Comparison of ENCODE assay signal across 8 cellular contexts in the genomic region with DNA sequence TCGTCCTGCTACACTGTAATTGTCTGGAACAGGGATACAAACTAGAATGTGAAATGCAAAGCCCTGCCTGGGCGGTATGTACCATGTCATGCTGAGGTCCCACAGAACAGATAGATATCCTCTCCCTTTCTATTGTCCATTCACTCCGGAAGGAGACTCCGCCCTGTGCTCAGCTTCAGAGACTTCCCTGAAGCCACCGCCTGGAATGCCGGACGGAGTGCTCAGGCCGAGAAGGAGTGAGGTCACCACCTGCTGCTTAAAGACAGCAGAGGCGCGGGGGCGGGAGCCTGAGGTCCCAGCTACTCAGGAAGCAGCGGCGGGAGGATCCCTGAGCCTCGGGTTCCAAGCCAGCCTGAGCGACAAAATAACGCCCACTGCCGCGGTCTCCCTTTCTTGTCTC. TPM values are rescaled to one million over a fixed set of nuclear protein-coding genes. Genes with fewer than 3 reads are reported as not detected.
DNase-seq lines count a peak whose midpoint lies in the region; ATAC-seq, FAIRE-seq and TF ChIP-seq lines count a peak whose summit lies in the region.

No MANE protein-coding gene starts in this region.

- no peaks in the 10 kb centered on the region for H3K27me3 Mint-ChIP-seq in activated CD4-positive, alpha-beta T cell treated with anti-CD3 and anti-CD28 coated beads for 36 hours

- POLR2A ChIA-PET in activated CD4-positive, alpha-beta T cell treated with anti-CD3 and anti-CD28 coated beads for 36 hours (lab: Charles Lee), result no interaction called here

- no peak for TF ChIP-seq CTCF in gastrocnemius medialis (IDR thresholded peaks at IDR 0.05 in 4 of 5, conservative IDR thresholded peaks at IDR 0.05 in 1 of 5)

- ATAC-seq in activated CD4-positive, alpha-beta T cell treated with anti-CD3 and anti-CD28 coated beads for 36 hours, result no peak
- peak; percentile 46 to 59 for ATAC-seq in gastrocnemius medialis
- ATAC-seq in GM21737 (IDR thresholded peaks at IDR 0.05; ENCODE audit: unreplicated experiment), result no peak

- FAIRE-seq in HTR-8/SVneo (lab: Jason Lieb, UNC), result no peak

- peaks cover 24% of the 10 kb centered on the region for H3K4me1 Mint-ChIP-seq in activated CD4-positive, alpha-beta T cell treated with anti-CD3 and anti-CD28 coated beads for 36 hours

- CTCF ChIA-PET in activated CD4-positive, alpha-beta T cell treated with anti-CD3 and anti-CD28 coated beads for 36 hours (lab: Charles Lee), result no interaction called here

- H3K9ac ChIP-seq in iPS-15b (ENCODE audit: low read depth, low read length), result no peak overlapping the region

- peak; percentile 39 for DNase-seq in activated CD4-positive, alpha-beta T cell treated with anti-CD3 and anti-CD28 coated beads for 36 hours
- DNase-seq in activated CD4-positive, alpha-beta T cell treated with anti-CD3 and anti-CD28 coated beads, Interleukin-2, amount 50 U/mL, for 1 hour, result no peak
- DNase-seq in astrocyte of the hippocampus (ENCODE audit: low read depth, low spot score), result peak; percentile 5
- DNase-seq in gastrocnemius medialis, result peak; percentile 15 to 52
- DNase-seq in HTR-8/SVneo (ENCODE audit: insufficient read length, low spot score), result no peak
- no peak for DNase-seq in NCI-H187 (lab: John Stamatoyannopoulos, UW)

- H3K27ac Mint-ChIP-seq in activated CD4-positive, alpha-beta T cell treated with anti-CD3 and anti-CD28 coated beads for 36 hours, result peak overlapping the region; percentile 89

- peak overlapping the region; percentile 26 for H3K4me3 ChIP-seq in iPS-15b (ENCODE audit: low read depth, low read length)
- H3K4me3 ChIP-seq in gastrocnemius medialis, result peak overlapping the region; percentile 72 to 95 (median 78)

- intact Hi-C loops in activated CD4-positive, alpha-beta T cell treated with anti-CD3 and anti-CD28 coated beads for 36 hours (cut with DNase I, micrococcal nuclease), result loop anchor here (1.0 to 2.0 kb wide), 19 partner anchors 45 to 660 kb away; a partner anchor contains a TSS
- intact Hi-C loops in gastrocnemius medialis (cut with DNase I; ENCODE audit: low total_unique reads), result loop anchor here (1.0 to 10.0 kb wide), 4 partner anchors 43 to 491 kb away; a partner anchor contains a TSS

- in situ Hi-C loops in gastrocnemius medialis (cut with MboI; ENCODE audit: low sequenced_read_pairs in 4 of 4), result loop anchor here in 2 of 4 donors (25.0 kb wide), 1 partner anchor 473 kb away; a partner anchor contains a TSS

- H3K36me3 Mint-ChIP-seq in activated CD4-positive, alpha-beta T cell treated with anti-CD3 and anti-CD28 coated beads for 36 hours (ENCODE audit: low read depth), result peaks cover 15% of the 10 kb centered on the region

- TF ChIP-seq POLR2A in gastrocnemius medialis (IDR thresholded peaks at IDR 0.05), result no peak

- no peaks in the 10 kb centered on the region for H3K36me3 ChIP-seq in iPS-15b (ENCODE audit: control insufficient read depth, insufficient read depth, low read length)
- no peaks in the 10 kb centered on the region for H3K36me3 ChIP-seq in gastrocnemius medialis

- H3K27ac ChIP-seq in gastrocnemius medialis, result peak overlapping the region; percentile 73 to 85 (median 80)

- peak overlapping the region; percentile 88 for H3K4me3 Mint-ChIP-seq in activated CD4-positive, alpha-beta T cell treated with anti-CD3 and anti-CD28 coated beads for 36 hours

- H3K9me3 Mint-ChIP-seq in activated CD4-positive, alpha-beta T cell treated with anti-CD3 and anti-CD28 coated beads for 36 hours (ENCODE audit: low read depth), result no peaks in the 10 kb centered on the region

- no peaks in the 10 kb centered on the region for H3K4me1 ChIP-seq in iPS-15b (ENCODE audit: control insufficient read depth, insufficient read depth, low read length)
- H3K4me1 ChIP-seq in gastrocnemius medialis, result peaks cover 3 to 10% of the 10 kb centered on the region in 2 donors

- H3K9me3 ChIP-seq in iPS-15b (ENCODE audit: control insufficient read depth, insufficient read depth, low read length) (no peaks in the 10 kb centered on the region), gastrocnemius medialis (no peaks in the 10 kb centered on the region)

- peaks cover 3% of the 10 kb centered on the region for H3K27me3 ChIP-seq in iPS-15b (ENCODE audit: control insufficient read depth, insufficient read depth, low read length)
- H3K27me3 ChIP-seq in gastrocnemius medialis, result no peaks in the 10 kb centered on the region

RNA-seq across cellular contexts. Expression of a gene that starts 0.9 kb away (rescaled TPM):
- total RNA-seq in activated CD4-positive, alpha-beta T cell treated with anti-CD3 and anti-CD28 coated beads for 36 hours, result 10 to 100 TPM; 20.6 to 22.9 TPM
- total RNA-seq in gastrocnemius medialis, result 1 to 10 TPM; 1.7 to 4.0 (median 2.5) TPM

RNA-seq across cellular contexts. Expression of a gene that starts 50.9 kb away (rescaled TPM):
- total RNA-seq in activated CD4-positive, alpha-beta T cell treated with anti-CD3 and anti-CD28 coated beads for 36 hours, result 10 to 100 TPM; 10.6 to 14.3 TPM
- 1 to 10 TPM in 2 of 4 donors, under 1 TPM in 2; 0.72 to 3.7 (median 1.1) TPM for total RNA-seq in gastrocnemius medialis

Comparison
In these comparisons a context has a peak if more than half of its experiments do, and no peak if none do; other contexts are left out.
1. DNase-seq: peak in activated CD4-positive, alpha-beta T cell treated with anti-CD3 and anti-CD28 coated beads for 36 hours (single experiment), astrocyte of the hippocampus (single experiment) and gastrocnemius medialis (2 of 2); none in activated CD4-positive, alpha-beta T cell treated with anti-CD3 and anti-CD28 coated beads, Interleukin-2, amount 50 U/mL, for 1 hour (single experiment), HTR-8/SVneo (single experiment) and NCI-H187 (0 of 2).
2. ATAC-seq: peak in gastrocnemius medialis (2 of 2); none in activated CD4-positive, alpha-beta T cell treated with anti-CD3 and anti-CD28 coated beads for 36 hours (single experiment) and GM21737 (single experiment).
3. RNA of a gene that starts 0.9 kb away (total RNA-seq): 20.6 to 22.9 TPM in activated CD4-positive, alpha-beta T cell treated with anti-CD3 and anti-CD28 coated beads for 36 hours; 1.7 to 4.0 TPM in gastrocnemius medialis; every median in the first group is over 4 times any median in the second.